8 cellular contexts compared by ENCODE assay signal in genomic region chr12:9673404-9674225, GRCh38. TPM values are rescaled to one million over a fixed set of nuclear protein-coding genes. Genes with fewer than 3 reads are reported as not detected.
DNase-seq lines count a peak whose midpoint lies in the region; ATAC-seq, FAIRE-seq and TF ChIP-seq lines count a peak whose summit lies in the region.

No MANE protein-coding gene starts in this region.

- H3K4me3 ChIP-seq in GM08714 (ENCODE audit: low read length) (peak overlapping the region; percentile 70; the same call in 1 of the 2 replicates), keratinocyte (ENCODE audit: control insufficient read depth in 2 of 3, extremely low read depth in 1 of 3, insufficient read depth in 2 of 3, low read depth in 1 of 3, low read length in 3 of 3) (no peak overlapping the region), Karpas-422 (ENCODE audit: low read length) (no peak overlapping the region)

- H3K27ac ChIP-seq in keratinocyte (ENCODE audit: control insufficient read depth, insufficient read depth, low read length), result peak overlapping the region; percentile 66
- H3K27ac ChIP-seq in Karpas-422 (ENCODE audit: low read length), result no peak overlapping the region

- H3K9me1 ChIP-seq in keratinocyte (ENCODE audit: control insufficient read depth, extremely low read depth, insufficient read depth, low read length), result no peaks in the 10 kb centered on the region

- peaks cover 2% of the 10 kb centered on the region for H3K27me3 Mint-ChIP-seq in activated naive CD8-positive, alpha-beta T cell treated with anti-CD3 and anti-CD28 coated beads, Interleukin-2, amount 50 U/mL, for 24 hours

- H3K79me2 ChIP-seq in keratinocyte (ENCODE audit: control insufficient read depth, insufficient read depth, low read length), result no peaks in the 10 kb centered on the region
- no peaks in the 10 kb centered on the region for H3K79me2 ChIP-seq in Karpas-422 (ENCODE audit: low read length)

- peak; percentile 34 for ATAC-seq in HG02678 (IDR thresholded peaks at IDR 0.05; ENCODE audit: unreplicated experiment)
- peak; percentile 53 for ATAC-seq in activated naive CD8-positive, alpha-beta T cell treated with anti-CD3 and anti-CD28 coated beads, Interleukin-2, amount 50 U/mL, for 24 hours

- H3K27me3 ChIP-seq in keratinocyte (ENCODE audit: control insufficient read depth, extremely low read depth, insufficient read depth, low read length) (no peaks in the 10 kb centered on the region), Karpas-422 (ENCODE audit: low read length) (no peaks in the 10 kb centered on the region)

- FAIRE-seq in RCC 7860 (lab: Jason Lieb, UNC), result peak; percentile 91
- FAIRE-seq in keratinocyte (lab: Jason Lieb, UNC), result peak; percentile 92

- no peak overlapping the region for H3K9ac ChIP-seq in keratinocyte (ENCODE audit: control insufficient read depth, extremely low read depth, insufficient read depth, low read length)
- no peak overlapping the region for H3K9ac ChIP-seq in Karpas-422 (ENCODE audit: low read length)

- H3K4me1 Mint-ChIP-seq in activated naive CD8-positive, alpha-beta T cell treated with anti-CD3 and anti-CD28 coated beads, Interleukin-2, amount 50 U/mL, for 24 hours, result peaks cover 64% of the 10 kb centered on the region

- DNase-seq in RCC 7860 (ENCODE audit: low spot score), result peak; percentile 87
- DNase-seq in activated naive CD8-positive, alpha-beta T cell treated with anti-CD3 and anti-CD28 coated beads, Interleukin-2, amount 50 U/mL, for 24 hours, result peak; percentile 78
- peak; percentile 66 for DNase-seq in keratinocyte (ENCODE audit: low read depth, low spot score)
- DNase-seq in stimulated activated CD8-positive, alpha-beta memory T cell treated with anti-CD3 and anti-CD28 coated beads, Interleukin-7, amount 100 ng/mL, for 48 hours (ENCODE audit: extremely low read depth in 1 of 2, low read depth in 1 of 2), result peak; percentile 46 to 68
- no peak for DNase-seq in Karpas-422
- DNase-seq in CD1c-positive myeloid dendritic cell (ENCODE audit: extremely low spot score), result no peak

- H4K20me1 ChIP-seq in keratinocyte (ENCODE audit: control insufficient read depth, extremely low read depth, insufficient read depth, low read length) (no peaks in the 10 kb centered on the region), Karpas-422 (ENCODE audit: insufficient read depth, low read depth, low read length) (no peaks in the 10 kb centered on the region)

- no peaks in the 10 kb centered on the region for H3K9me3 Mint-ChIP-seq in activated naive CD8-positive, alpha-beta T cell treated with anti-CD3 and anti-CD28 coated beads, Interleukin-2, amount 50 U/mL, for 24 hours

- no peak for TF ChIP-seq CTCF in keratinocyte (optimal IDR thresholded peaks at IDR 0.05 in 1 of 3, IDR thresholded peaks at IDR 0.05 in 1 of 3, conservative IDR thresholded peaks at IDR 0.05 in 1 of 3; ENCODE audit: extremely low read depth in 1 of 3, insufficient read depth in 2 of 3, low read length in 3 of 3)

- dilution Hi-C loops in keratinocyte (cut with MboI; ENCODE audit: extremely low pct_ligation_motif_present, low sequenced_read_pairs), result no loop called here

- H3K9me3 ChIP-seq in keratinocyte (ENCODE audit: control insufficient read depth, low read depth, low read length) (no peaks in the 10 kb centered on the region), Karpas-422 (ENCODE audit: low read length) (no peaks in the 10 kb centered on the region)

- H3K27ac Mint-ChIP-seq in activated naive CD8-positive, alpha-beta T cell treated with anti-CD3 and anti-CD28 coated beads, Interleukin-2, amount 50 U/mL, for 24 hours, result peak overlapping the region; percentile 99

- H3K4me3 Mint-ChIP-seq in activated naive CD8-positive, alpha-beta T cell treated with anti-CD3 and anti-CD28 coated beads, Interleukin-2, amount 50 U/mL, for 24 hours, result peak overlapping the region; percentile 91

- H3K36me3 ChIP-seq in keratinocyte (ENCODE audit: control insufficient read depth in 2 of 2, extremely low read depth in 1 of 2, insufficient read depth in 2 of 2, low read length in 2 of 2) (no peaks in the 10 kb centered on the region), Karpas-422 (ENCODE audit: insufficient read depth, low read length) (no peaks in the 10 kb centered on the region)

- H3K4me2 ChIP-seq in keratinocyte (ENCODE audit: control insufficient read depth, extremely low read depth, insufficient read depth, low read depth, low read length) (peak overlapping the region; percentile 57), Karpas-422 (ENCODE audit: low read depth, low read length, poor library complexity, severe bottlenecking) (no peak overlapping the region)

- H3K4me1 ChIP-seq in keratinocyte (ENCODE audit: control insufficient read depth, extremely low read depth, insufficient read depth, low read length) (peaks cover 16% of the 10 kb centered on the region), Karpas-422 (ENCODE audit: low read length) (peaks cover 5% of the 10 kb centered on the region)

- peaks cover 88% of the 10 kb centered on the region for H3K36me3 Mint-ChIP-seq in activated naive CD8-positive, alpha-beta T cell treated with anti-CD3 and anti-CD28 coated beads, Interleukin-2, amount 50 U/mL, for 24 hours (ENCODE audit: low read depth)

- no peaks in the 10 kb centered on the region for H3K9me2 ChIP-seq in Karpas-422 (replicated peaks; ENCODE audit: insufficient read depth, low read length)

- H2AFZ ChIP-seq in keratinocyte (ENCODE audit: control insufficient read depth, low read length) (peak overlapping the region; percentile 51), Karpas-422 (ENCODE audit: low read length) (no peak overlapping the region)

RNA-seq across cellular contexts. Expression of gene CLEC2D, which starts 4.1 kb away (rescaled TPM):
- 0.65 to 2.3 TPM (median 1.6 TPM) in 3 replicates for polyA plus RNA-seq in keratinocyte
- 2.8 TPM for polyA plus RNA-seq in keratinocyte (2011; ENCODE audit: low read depth)
- polyA plus RNA-seq in keratinocyte (2011; cell fraction: cytosol; rRNA removed), result 0.43 and 0.73 TPM in 2 replicates
- 6.2 and 8.4 TPM in 2 replicates for polyA plus RNA-seq in keratinocyte (2011; cell fraction: nucleus; rRNA removed)
- polyA plus RNA-seq in keratinocyte (2012; ENCODE audit: low replicate concordance), result 0.24 and 0.76 TPM in 2 replicates
- 0.40 to 1.3 TPM in 2 of 3 replicates, not detected in the other for polyA minus RNA-seq in keratinocyte
- polyA minus RNA-seq in keratinocyte (2011; cell fraction: cytosol; rRNA and poly(A)+ RNA removed), result not detected
- 1.9 and 5.6 TPM in 2 replicates for polyA minus RNA-seq in keratinocyte (2011; cell fraction: nucleus; rRNA and poly(A)+ RNA removed)
- 1.5 and 3.2 TPM in 2 replicates for total RNA-seq in Karpas-422 (2014; rRNA removed; shearing (Covaris generic); ENCODE audit: low replicate concordance)

RNA-seq across cellular contexts. Expression of gene CLECL1, which starts 59.3 kb away (rescaled TPM):
- not detected in 3 replicates for polyA plus RNA-seq in keratinocyte
- not detected for polyA plus RNA-seq in keratinocyte (2011; ENCODE audit: low read depth)
- not detected in 2 replicates for polyA plus RNA-seq in keratinocyte (2011; cell fraction: cytosol; rRNA removed)
- not detected in 2 replicates for polyA plus RNA-seq in keratinocyte (2011; cell fraction: nucleus; rRNA removed)
- polyA plus RNA-seq in keratinocyte (2012; ENCODE audit: low replicate concordance), result not detected in 2 replicates
- polyA minus RNA-seq in keratinocyte, result not detected in 3 replicates
- not detected for polyA minus RNA-seq in keratinocyte (2011; cell fraction: cytosol; rRNA and poly(A)+ RNA removed)
- not detected in 2 replicates for polyA minus RNA-seq in keratinocyte (2011; cell fraction: nucleus; rRNA and poly(A)+ RNA removed)
- total RNA-seq in Karpas-422 (2014; rRNA removed; shearing (Covaris generic); ENCODE audit: low replicate concordance), result 3.5 and 5.6 TPM in 2 replicates

Comparison
In these comparisons a context has a peak if more than half of its experiments do, and no peak if none do; other contexts are left out.
1. DNase-seq: peak in RCC 7860 (single experiment), activated naive CD8-positive, alpha-beta T cell treated with anti-CD3 and anti-CD28 coated beads, Interleukin-2, amount 50 U/mL, for 24 hours (single experiment), keratinocyte (single experiment) and stimulated activated CD8-positive, alpha-beta memory T cell treated with anti-CD3 and anti-CD28 coated beads, Interleukin-7, amount 100 ng/mL, for 48 hours (2 of 2); none in Karpas-422 (single experiment) and CD1c-positive myeloid dendritic cell (single experiment).